Comparison of ENCODE assay signal across 7 cellular contexts in the genomic region with DNA sequence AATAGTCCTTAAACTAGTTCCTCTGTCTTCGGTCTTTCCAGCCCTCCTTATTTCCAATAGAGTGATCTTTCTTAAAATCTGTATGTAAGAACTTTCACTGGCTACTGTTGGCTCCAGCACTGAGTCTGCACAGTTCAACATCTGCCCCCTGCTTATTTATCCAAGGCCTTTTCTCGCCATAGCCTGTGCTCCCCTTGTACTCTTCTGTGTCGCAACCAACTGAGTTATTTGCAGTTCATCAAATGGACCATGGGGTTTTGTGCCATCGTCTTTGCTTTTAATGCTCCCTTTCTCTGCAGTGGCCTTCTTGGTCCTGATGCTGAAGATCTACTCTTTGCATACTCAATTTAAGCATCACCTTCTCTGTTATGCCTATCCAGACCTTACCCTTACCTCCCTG.
"Had no signal": no experiment of that assay in that cellular context is flagged by ENCODE, and none has a peak within 500 bp of the region (broad histone marks: within the 10 kb centered on the region; RNA-seq: fewer than 3 reads in every experiment).

No MANE protein-coding gene starts in this region.

- FAIRE-seq: HTR-8/SVneo, K562 had no signal

- H3K4me3 ChIP-seq: K562 had no signal

- ATAC-seq: K562 had no signal

- H3K9ac ChIP-seq: KMS-11 had no signal

- DNase-seq: IMR-90, KBM-7, KG1 had no signal

- H3K27ac ChIP-seq: HL-60, KMS-11 had no signal

- H3K4me2 ChIP-seq: KMS-11 had no signal
